In the genomic region with DNA sequence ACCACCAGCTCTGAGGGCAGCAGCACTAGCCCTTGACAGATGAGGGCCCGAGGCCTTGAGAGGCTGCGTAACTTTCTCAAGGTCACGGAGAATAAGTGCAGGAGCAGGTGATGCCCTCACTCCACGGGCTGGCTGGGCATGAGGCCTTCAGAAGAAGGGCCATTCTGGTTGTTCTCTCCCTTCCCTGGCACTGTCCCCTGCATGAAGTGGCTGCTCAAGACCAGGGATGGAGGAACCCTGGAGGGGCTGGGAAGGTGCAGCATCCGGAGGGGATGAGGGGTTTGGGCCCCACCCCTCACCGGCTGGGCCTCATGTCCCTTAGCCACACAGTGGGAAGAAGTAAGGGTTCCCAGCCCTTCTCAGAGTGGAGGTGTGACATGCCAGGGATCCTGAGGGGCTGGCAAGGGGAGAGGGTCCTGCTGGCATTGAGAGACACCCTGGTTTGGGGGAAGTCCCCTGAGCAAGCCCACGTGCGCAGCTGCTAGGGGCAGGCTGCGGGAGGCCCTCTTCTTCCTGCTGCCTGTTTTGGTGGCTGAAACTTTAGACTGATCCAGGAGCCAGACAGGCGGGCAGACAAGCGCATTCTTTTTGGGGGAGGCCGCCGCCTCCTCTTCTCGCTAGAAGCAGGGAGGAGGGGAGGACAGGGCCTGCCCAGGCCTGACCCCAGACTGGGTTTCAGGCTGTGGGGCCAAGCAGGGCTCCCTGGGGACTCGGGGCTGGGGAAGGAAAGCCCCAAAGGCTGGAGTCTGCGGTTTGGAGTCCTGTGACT, we compare ENCODE assay signal across 8 cellular contexts.
DNase-seq lines count a peak whose midpoint lies in the region; ATAC-seq lines count a peak whose summit lies in the region.

No MANE protein-coding gene starts in this region.

- intact Hi-C loops in Right ventricle myocardium inferior (cut with DNase I) (loop anchor here (2.0 to 10.0 kb wide), 3 partner anchors 87 to 291 kb away; partner anchors contain the start of genes ABCC11 and LONP2), cardiac septum (cut with DNase I) (loop anchor here (5.0 to 10.0 kb wide), 3 partner anchors 71 to 151 kb away; partner anchors contain the start of gene SIAH1), left cardiac atrium (cut with DNase I) (loop anchor here (10.0 kb wide), 3 partner anchors 89 to 171 kb away; partner anchors contain the start of gene SIAH1 (in 1 of the 2))

- DNase-seq in Right ventricle myocardium inferior (ENCODE audit: missing footprints) (peak; percentile 77), cardiac septum (ENCODE audit: low spot score) (no peak), SKM-1 (lab: John Stamatoyannopoulos, UW; ENCODE audit: unreplicated experiment) (peak; percentile 22), left cardiac atrium (peak; percentile 51), smooth muscle cell of the brain vasculature (ENCODE audit: low read depth, low spot score) (peak; percentile 49), NCI-H1694 treated with DMSO at 0.1 percent for 48 hours (lab: John Stamatoyannopoulos, UW) (no peak), amniotic stem cell (lab: John Stamatoyannopoulos, UW) (no peak)

- ATAC-seq in Right ventricle myocardium inferior (peak; percentile 40), HG03060 (IDR thresholded peaks at IDR 0.05; ENCODE audit: low read depth, unreplicated experiment) (peak; percentile 56), left cardiac atrium (peak; percentile 74 to 82)

Comparison
In these comparisons a context has a peak if more than half of its experiments do, and no peak if none do; other contexts are left out.
1. DNase-seq: peak in Right ventricle myocardium inferior (single experiment), SKM-1 (single experiment), left cardiac atrium (single experiment) and smooth muscle cell of the brain vasculature (single experiment); none in cardiac septum (single experiment), NCI-H1694 treated with DMSO at 0.1 percent for 48 hours (single experiment) and amniotic stem cell (single experiment).
2. Peak in every context shown above with its lines, with median percentiles within 50 percentile points of each other: ATAC-seq.